Comparison of ENCODE assay signal across 25 cellular contexts in genomic region chr14:60343571-60344071, GRCh38.
"Had no signal": no experiment of that assay in that cellular context is flagged by ENCODE, and none has a peak within 500 bp of the region (broad histone marks: within the 10 kb centered on the region; RNA-seq: fewer than 3 reads in every experiment).

No MANE protein-coding gene starts in this region.

- H3K4me1 ChIP-seq: breast epithelium, esophagus muscularis mucosa, foreskin keratinocyte, heart left ventricle, vagina had no signal

- H3K27me3 ChIP-seq: breast epithelium, esophagus muscularis mucosa, vagina had no signal

- FAIRE-seq: kidney had no signal

- H3K36me3 Mint-ChIP-seq: immature natural killer cell had no signal

- H3K4me3 ChIP-seq: breast epithelium, esophagus muscularis mucosa, heart left ventricle, thoracic aorta, vagina had no signal

- H3K27ac ChIP-seq: breast epithelium, esophagus muscularis mucosa, foreskin keratinocyte, heart left ventricle, thoracic aorta, vagina had no signal

- H3K9me3 ChIP-seq: breast epithelium, esophagus muscularis mucosa, heart left ventricle, thoracic aorta, vagina had no signal

- ATAC-seq: activated naive CD4-positive, alpha-beta T cell treated with anti-CD3 and anti-CD28 coated beads, Interleukin-2, amount 50 U/mL, for 72 hours; activated T-cell treated with anti-CD3 and anti-CD28 coated beads, Interleukin-2, amount 50 U/mL, for 72 hours; foreskin keratinocyte; heart left ventricle; left colon; naive thymus-derived CD4-positive, alpha-beta T cell; right cardiac atrium had no signal

- DNase-seq: activated B cell treated with CpG ODN at 0.5 μM for 24 hours; activated CD4-positive, alpha-beta T cell treated with anti-CD3 and anti-CD28 coated beads, Interleukin-2, amount 50 U/mL, for 4 hours; activated naive CD4-positive, alpha-beta T cell; activated T-cell treated with anti-CD3 and anti-CD28 coated beads for 4 hours; activated T-cell treated with anti-CD3 and anti-CD28 coated beads, Interleukin-2, amount 50 U/mL, for 72 hours; foreskin keratinocyte; heart left ventricle; hypothalamus; immature natural killer cell; kidney; left colon; midbrain; naive thymus-derived CD4-positive, alpha-beta T cell; occipital lobe; right cardiac atrium; stimulated activated naive CD4-positive, alpha-beta T cell treated with Interleukin-2 at 50 U/mL for 16 hours; trophoblast cell had no signal

- H3K4me3 Mint-ChIP-seq: activated B cell treated with CpG ODN at 0.5 μM for 24 hours; activated T-cell treated with anti-CD3 and anti-CD28 coated beads, Interleukin-2, amount 50 U/mL, for 72 hours; central memory CD8-positive, alpha-beta T cell; dendritic cell treated with granulocyte-macrophage colony-stimulating factor and Interleukin-4, amounts not matched to agents 40 ng/mL and 50 ng/mL, for 4 days; immature natural killer cell; naive thymus-derived CD4-positive, alpha-beta T cell; T-helper 2 cell treated with Interferon-gamma antibody and Interleukin-4, amounts not matched to agents 5 μg/mL and 100 μg/mL, for 36 hours had no signal

- H3K4me1 Mint-ChIP-seq: activated B cell treated with CpG ODN at 0.5 μM for 24 hours; central memory CD8-positive, alpha-beta T cell had no signal

- H3K36me3 ChIP-seq: breast epithelium, esophagus muscularis mucosa, heart left ventricle, thoracic aorta, vagina had no signal

- H3K27ac Mint-ChIP-seq: activated B cell treated with CpG ODN at 0.5 μM for 24 hours; activated naive CD4-positive, alpha-beta T cell treated with anti-CD3 and anti-CD28 coated beads, Interleukin-2, amount 50 U/mL, for 72 hours; activated T-cell treated with anti-CD3 and anti-CD28 coated beads, Interleukin-2, amount 50 U/mL, for 72 hours; dendritic cell treated with granulocyte-macrophage colony-stimulating factor and Interleukin-4, amounts not matched to agents 40 ng/mL and 50 ng/mL, for 4 days; immature natural killer cell; naive thymus-derived CD4-positive, alpha-beta T cell; T-helper 2 cell treated with Interferon-gamma antibody and Interleukin-4, amounts not matched to agents 5 μg/mL and 100 μg/mL, for 36 hours had no signal

- H3K9me3 Mint-ChIP-seq: activated B cell treated with CpG ODN at 0.5 μM for 24 hours; activated naive CD4-positive, alpha-beta T cell treated with anti-CD3 and anti-CD28 coated beads, Interleukin-2, amount 50 U/mL, for 72 hours; activated T-cell treated with anti-CD3 and anti-CD28 coated beads, Interleukin-2, amount 50 U/mL, for 72 hours; central memory CD8-positive, alpha-beta T cell; dendritic cell treated with granulocyte-macrophage colony-stimulating factor and Interleukin-4, amounts not matched to agents 40 ng/mL and 50 ng/mL, for 4 days; immature natural killer cell; T-helper 2 cell treated with Interferon-gamma antibody and Interleukin-4, amounts not matched to agents 5 μg/mL and 100 μg/mL, for 36 hours had no signal
